17 cellular contexts compared by ENCODE assay signal in genomic region chr11:12183827-12184620, GRCh38.
DNase-seq lines count a peak whose midpoint lies in the region; ATAC-seq and TF ChIP-seq lines count a peak whose summit lies in the region.
"Had no signal": no experiment of that assay in that cellular context is flagged by ENCODE, and none has a peak within 500 bp of the region (broad histone marks: within the 10 kb centered on the region; RNA-seq: fewer than 3 reads in every experiment).

No MANE protein-coding gene starts in this region.

- intact Hi-C loops in Panc1 (cut with micrococcal nuclease; ENCODE audit: unreplicated experiment): no loop called here
- intact Hi-C loops in CD4-positive, alpha-beta memory T cell (cut with micrococcal nuclease): no loop called here

- no peaks in the 10 kb centered on the region for H3K27me3 Mint-ChIP-seq in CD4-positive, alpha-beta memory T cell

- H3K36me3 Mint-ChIP-seq in CD4-positive, alpha-beta memory T cell: no peaks in the 10 kb centered on the region

- peak overlapping the region; percentile 43 for H3K4me2 ChIP-seq in GM23248 (ENCODE audit: unreplicated experiment)
- H3K4me2 ChIP-seq in fibroblast of lung (ENCODE audit: extremely low read depth, insufficient read depth, low read length): no peak overlapping the region
- H3K4me2 ChIP-seq in smooth muscle cell: peak overlapping the region; percentile 55

- H3K27me3 ChIP-seq in GM23248 (replicated peaks; ENCODE audit: insufficient read depth) (no peaks in the 10 kb centered on the region), Panc1 (ENCODE audit: control insufficient read depth, insufficient read depth, low read length) (no peaks in the 10 kb centered on the region), fibroblast of lung (ENCODE audit: control insufficient read depth, insufficient read depth, low read length) (no peaks in the 10 kb centered on the region), smooth muscle cell (ENCODE audit: low read depth) (no peaks in the 10 kb centered on the region)
- no peaks in the 10 kb centered on the region for H3K27me3 ChIP-seq in CD4-positive, alpha-beta memory T cell (ENCODE audit: insufficient read depth, low read length)
- H3K27me3 ChIP-seq: BE2C, neutrophil had no signal

- H3K9me3 Mint-ChIP-seq in CD4-positive, alpha-beta memory T cell: no peaks in the 10 kb centered on the region

- H2AFZ ChIP-seq in GM23248 (no peak overlapping the region), fibroblast of lung (ENCODE audit: low read length) (no peak overlapping the region), smooth muscle cell (ENCODE audit: low read depth) (no peak overlapping the region)

- POLR2A ChIA-PET in Panc1 (lab: Charles Lee): no interaction called here
- POLR2A ChIA-PET in CD4-positive, alpha-beta memory T cell (lab: Charles Lee; ENCODE audit: partially characterized antibody): interaction anchor here (1.0 to 1.6 kb wide), 3 partner anchors 8 to 40 kb away, joined by 3 read pairs; no protein-coding TSS in a partner anchor

- peak overlapping the region; percentile 96 for H3K27ac ChIP-seq in GM23248
- H3K27ac ChIP-seq in Panc1 (ENCODE audit: low read length): peak overlapping the region; percentile 88
- peak overlapping the region; percentile 95 for H3K27ac ChIP-seq in fibroblast of lung (ENCODE audit: insufficient read depth, low read length)
- H3K27ac ChIP-seq in smooth muscle cell (ENCODE audit: low read depth): peak overlapping the region; percentile 97
- no peak overlapping the region for H3K27ac ChIP-seq in CD4-positive, alpha-beta memory T cell (ENCODE audit: low read depth, low read length)
- H3K27ac ChIP-seq: neutrophil had no signal

- in situ Hi-C loops in GM23248 (cut with MboI): no loop called here
- in situ Hi-C loops in Panc1 (cut with HindIII; ENCODE audit: low pct_unique_long_range_greater_than_20kb, low sequenced_read_pairs): no loop called here

- no peak for ATAC-seq in Panc1

- WGBS in GM23248 (ENCODE audit: low coverage in 1 of 2, low lambda C conversion rate in 2 of 2, missing lambda C conversion rate in 2 of 2), 2 experiments: 88% methylated on average over 12 of the region's 12 CpGs
- WGBS in smooth muscle cell (ENCODE audit: low lambda C conversion rate): 93% methylated on average over 12 of the region's 12 CpGs

- CTCF ChIA-PET in Panc1 (lab: Charles Lee): interaction anchor here (0.7 kb wide), 1 partner anchor 342 kb away, joined by 5 read pairs; no protein-coding TSS in a partner anchor
- CTCF ChIA-PET in CD4-positive, alpha-beta memory T cell (lab: Charles Lee; ENCODE audit: partially characterized antibody): interaction anchor here (0.7 kb wide), 1 partner anchor 192 kb away, joined by 3 read pairs; no protein-coding TSS in a partner anchor

- H3K4me1 ChIP-seq in GM23248 (ENCODE audit: insufficient read depth): peaks cover 37% of the 10 kb centered on the region
- H3K4me1 ChIP-seq in Panc1 (ENCODE audit: control insufficient read depth, insufficient read depth, low read length): peaks cover 64% of the 10 kb centered on the region
- H3K4me1 ChIP-seq in fibroblast of lung (ENCODE audit: control insufficient read depth, extremely low read depth, insufficient read depth, low read length): peaks cover 34% of the 10 kb centered on the region
- H3K4me1 ChIP-seq in smooth muscle cell (ENCODE audit: low read depth): peaks cover 48% of the 10 kb centered on the region
- peaks cover 28% of the 10 kb centered on the region for H3K4me1 ChIP-seq in CD4-positive, alpha-beta memory T cell (ENCODE audit: insufficient read depth, low read length)
- H3K4me1 ChIP-seq: BE2C had no signal

- no peak overlapping the region for H3K4me3 Mint-ChIP-seq in CD4-positive, alpha-beta memory T cell

- H3K4me1 Mint-ChIP-seq in CD4-positive, alpha-beta memory T cell: peaks cover 10 to 32% (median 18%) of the 10 kb centered on the region in 4 donors

- no peaks in the 10 kb centered on the region for H3K9me2 ChIP-seq in GM23248 (ENCODE audit: insufficient read depth)

- H3K79me2 ChIP-seq in GM23248 (ENCODE audit: insufficient read depth) (peaks cover 73% of the 10 kb centered on the region), fibroblast of lung (ENCODE audit: control insufficient read depth, insufficient read depth, low read length) (peaks cover 37% of the 10 kb centered on the region), smooth muscle cell (ENCODE audit: low read depth) (peaks cover 33% of the 10 kb centered on the region)

- H3F3A ChIP-seq in GM23248 (ENCODE audit: insufficient read depth) (peaks cover 46% of the 10 kb centered on the region), smooth muscle cell (ENCODE audit: low read depth) (peaks cover 54% of the 10 kb centered on the region)

- no TSS peak for BruUV-seq in Panc1 (replicated peaks; lab: Mats Ljungman, UMichigan)

- H3K4me3 ChIP-seq in GM23248 (no peak overlapping the region), Panc1 (ENCODE audit: low read depth in 2 of 2, low read length in 2 of 2) (no peak overlapping the region), fibroblast of lung (replicated peaks in 1 of 4; ENCODE audit: control extremely low read depth in 1 of 4, insufficient read depth in 1 of 4, low read depth in 3 of 4, low read length in 4 of 4) (no peak overlapping the region), smooth muscle cell (no peak overlapping the region)
- no peak overlapping the region for H3K4me3 ChIP-seq in CD4-positive, alpha-beta memory T cell (ENCODE audit: low read length in 2 of 2)

- H4K20me1 ChIP-seq in GM23248 (ENCODE audit: insufficient read depth): no peaks in the 10 kb centered on the region
- no peaks in the 10 kb centered on the region for H4K20me1 ChIP-seq in fibroblast of lung (ENCODE audit: control insufficient read depth, extremely low read depth, insufficient read depth, low read length)
- H4K20me1 ChIP-seq in smooth muscle cell (ENCODE audit: low read depth): no peaks in the 10 kb centered on the region

- no peaks in the 10 kb centered on the region; the same call in none of the 2 replicates for H3K36me3 ChIP-seq in GM23248 (ENCODE audit: low read depth)
- H3K36me3 ChIP-seq in Panc1 (ENCODE audit: control insufficient read depth, insufficient read depth, low read length): peaks cover 3% of the 10 kb centered on the region
- peaks cover 2% of the 10 kb centered on the region for H3K36me3 ChIP-seq in fibroblast of lung (ENCODE audit: control insufficient read depth, insufficient read depth, low read length)
- no peaks in the 10 kb centered on the region for H3K36me3 ChIP-seq in smooth muscle cell (ENCODE audit: low read depth)
- no peaks in the 10 kb centered on the region for H3K36me3 ChIP-seq in CD4-positive, alpha-beta memory T cell (ENCODE audit: insufficient read depth, low read length)
- H3K36me3 ChIP-seq: BE2C, neutrophil had no signal

- TF ChIP-seq CTCF in Panc1 (IDR thresholded peaks at IDR 0.05): no peak
- no peak for TF ChIP-seq CTCF in fibroblast of lung (conservative IDR thresholded peaks at IDR 0.05 in 1 of 2, IDR thresholded peaks at IDR 0.05 in 1 of 2; ENCODE audit: low read depth in 1 of 2, low read length in 2 of 2)
- TF ChIP-seq CTCF in smooth muscle cell (IDR thresholded peaks at IDR 0.05; ENCODE audit: borderline replicate concordance, insufficient read depth, poor library complexity, severe bottlenecking): no peak

- H3K9ac ChIP-seq in GM23248: peak overlapping the region; percentile 76
- H3K9ac ChIP-seq in fibroblast of lung (ENCODE audit: insufficient read depth, low read length): no peak overlapping the region
- H3K9ac ChIP-seq in smooth muscle cell (ENCODE audit: low read depth): peak overlapping the region; percentile 53

- DNase-seq in GM23248: no peak
- DNase-seq in Panc1 (ENCODE audit: low read depth, low spot score): no peak
- DNase-seq in fibroblast of lung (ENCODE audit: low read depth in 2 of 2): no peak
- DNase-seq in smooth muscle cell (lab: John Stamatoyannopoulos, UW; ENCODE audit: unreplicated experiment): no peak
- DNase-seq in mesenteric fat pad (ENCODE audit: low spot score): no peak
- no peak for DNase-seq in H4 (ENCODE audit: low spot score)
- DNase-seq in CD4-positive, alpha-beta memory T cell: no peak
- DNase-seq: activated CD4-positive, CD25-positive, alpha-beta regulatory T cell treated with anti-CD3 and anti-CD28 coated beads, Interleukin-2, amount 50 U/mL, for 72 hours; BE2C; central memory CD4-positive, alpha-beta T cell; effector CD4-positive, alpha-beta T cell; hypothalamus; NCI-H1105; NCI-H2081 treated with DMSO at 0.1 percent for 48 hours; NCI-H510A treated with DMSO at 0.1 percent for 48 hours; stimulated activated CD4-positive, alpha-beta T cell treated with anti-CD3 and anti-CD28 coated beads, Interleukin-2, amount 100 ng/mL, for 24 hours had no signal

- H3K9me3 ChIP-seq in GM23248 (ENCODE audit: low read depth): no peaks in the 10 kb centered on the region
- no peaks in the 10 kb centered on the region for H3K9me3 ChIP-seq in Panc1 (ENCODE audit: control insufficient read depth, insufficient read depth, low read depth, low read length)
- no peaks in the 10 kb centered on the region for H3K9me3 ChIP-seq in fibroblast of lung (ENCODE audit: control insufficient read depth, insufficient read depth, low read depth, low read length)
- H3K9me3 ChIP-seq in smooth muscle cell (replicated peaks; ENCODE audit: low read depth): no peaks in the 10 kb centered on the region
- H3K9me3 ChIP-seq in CD4-positive, alpha-beta memory T cell (ENCODE audit: control insufficient read depth in 1 of 2, low read length in 2 of 2): no peaks in the 10 kb centered on the region
- H3K9me3 ChIP-seq: BE2C, neutrophil had no signal

- no peak overlapping the region for H3K27ac Mint-ChIP-seq in CD4-positive, alpha-beta memory T cell
